In the genomic region with DNA sequence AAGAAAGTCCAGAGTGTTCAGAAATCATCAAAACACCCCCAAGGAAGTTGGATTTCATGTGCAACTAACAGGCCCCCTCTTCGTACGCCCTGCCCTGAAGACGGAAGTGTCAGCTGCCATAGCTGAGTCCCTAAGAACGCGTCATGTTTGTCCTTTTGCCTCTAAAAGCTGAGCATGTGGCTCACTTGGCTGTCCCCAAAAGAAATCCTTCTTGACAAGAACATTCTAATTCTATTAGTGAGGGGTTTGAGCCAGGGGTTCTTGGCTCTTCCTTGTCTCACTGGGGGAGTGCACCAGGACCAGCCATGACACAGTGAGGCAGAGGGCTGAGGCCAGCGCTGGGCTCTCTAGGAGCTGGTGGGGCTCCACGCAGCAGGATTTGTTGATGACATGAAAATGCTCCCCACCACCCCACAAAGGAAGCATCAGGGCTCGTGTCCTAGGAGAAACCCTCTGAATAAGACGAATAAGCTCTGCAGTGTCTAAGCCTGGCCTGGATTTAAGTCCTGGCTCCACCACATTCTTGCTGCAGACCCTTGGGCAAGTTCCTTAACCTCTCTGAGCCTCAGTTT, we compare ENCODE assay signal across 17 cellular contexts. TPM values are rescaled to one million over a fixed set of nuclear protein-coding genes. Genes with fewer than 3 reads are reported as not detected.
DNase-seq lines count a peak whose midpoint lies in the region; ATAC-seq and TF ChIP-seq lines count a peak whose summit lies in the region.
"Had no signal": no experiment of that assay in that cellular context is flagged by ENCODE, and none has a peak within 500 bp of the region (broad histone marks: within the 10 kb centered on the region; RNA-seq: fewer than 3 reads in every experiment).

No MANE protein-coding gene starts in this region.

- H3F3A ChIP-seq in DOHH2 (ENCODE audit: control insufficient read depth, insufficient read depth) (peaks cover 15% of the 10 kb centered on the region), SU-DHL-6 (ENCODE audit: insufficient read depth) (peaks cover 16% of the 10 kb centered on the region)

- no peak for TF ChIP-seq POLR2A in suprapubic skin (IDR thresholded peaks at IDR 0.05)

- H3K9me2 ChIP-seq in DOHH2 (replicated peaks; ENCODE audit: control insufficient read depth, low read length) (no peaks in the 10 kb centered on the region), SU-DHL-6 (replicated peaks; ENCODE audit: insufficient read depth, low read length) (no peaks in the 10 kb centered on the region)

- WGBS in suprapubic skin = 80% methylated on average over 8 of the region's 9 CpGs

- POLR2A ChIA-PET in GM10248 (lab: Yijun Ruan, JAX) = no interaction called here

- peaks cover 11% of the 10 kb centered on the region; the same call in 1 of the 2 replicates for H3K9me3 ChIP-seq in DOHH2 (ENCODE audit: control insufficient read depth, insufficient read depth, low read length)
- H3K9me3 ChIP-seq in SU-DHL-6 (ENCODE audit: insufficient read depth, low read length) = no peaks in the 10 kb centered on the region
- H3K9me3 ChIP-seq in suprapubic skin = no peaks in the 10 kb centered on the region
- H3K9me3 ChIP-seq: SJCRH30 had no signal

- TF ChIP-seq CTCF in DOHH2 (IDR thresholded peaks at IDR 0.05; ENCODE audit: low read depth, low read length, poor library complexity, severe bottlenecking) (no peak), SU-DHL-6 (IDR thresholded peaks at IDR 0.05; ENCODE audit: insufficient read depth, low read length, poor library complexity, severe bottlenecking) (no peak), suprapubic skin (IDR thresholded peaks at IDR 0.05) (no peak), GM10248 (IDR thresholded peaks at IDR 0.05; ENCODE audit: control extremely low read depth, extremely low read depth, low read depth, missing control alignments) (no peak), GM20000 (IDR thresholded peaks at IDR 0.05; ENCODE audit: extremely low read depth, missing control alignments) (no peak)

- H3K36me3 ChIP-seq in DOHH2 (ENCODE audit: control insufficient read depth, low read length) (peaks cover 3% of the 10 kb centered on the region; the same call in 1 of the 2 replicates), SU-DHL-6 (ENCODE audit: low read length) (no peaks in the 10 kb centered on the region), suprapubic skin (no peaks in the 10 kb centered on the region)
- H3K36me3 ChIP-seq: SJCRH30 had no signal

- CTCF ChIA-PET in GM10248 (lab: Yijun Ruan, JAX) = interaction anchor here (1.3 to 2.0 kb wide), 2 partner anchors 23 to 759 kb away, joined by 4 to 5 read pairs; no protein-coding TSS in a partner anchor

- DNase-seq in mesenteric fat pad (ENCODE audit: low spot score) (peak; percentile 43), suprapubic skin (ENCODE audit: low spot score in 2 of 2) (peak; percentile 46 to 71), GM10248 (ENCODE audit: extremely low spot score) (no peak), GM20000 (ENCODE audit: low spot score) (no peak)
- DNase-seq: DMS79 treated with DMSO at 0.1 percent for 48 hours, MM.1S, NCI-H1092, NCI-H1436 treated with DMSO at 0.1 percent for 48 hours, NCI-H2029 treated with DMSO at 0.1 percent for 48 hours, NCI-H2171, SJCRH30 had no signal

- peaks cover 16% of the 10 kb centered on the region for H3K79me2 ChIP-seq in DOHH2 (ENCODE audit: control insufficient read depth, low read length)
- no peaks in the 10 kb centered on the region for H3K79me2 ChIP-seq in SU-DHL-6 (ENCODE audit: insufficient read depth, low read length)

- H3K27ac ChIP-seq in DOHH2 (ENCODE audit: low read depth, low read length) (peak overlapping the region; percentile 95), SU-DHL-6 (ENCODE audit: low read depth, low read length) (peak overlapping the region; percentile 75), suprapubic skin (peak overlapping the region; percentile 26)
- H3K27ac ChIP-seq: C4-2B, SJCRH30 had no signal

- TF ChIP-seq EP300 in suprapubic skin (IDR thresholded peaks at IDR 0.05) = no peak

- no peaks in the 10 kb centered on the region for H4K20me1 ChIP-seq in DOHH2 (ENCODE audit: control insufficient read depth, insufficient read depth, low read depth, low read length)
- no peaks in the 10 kb centered on the region for H4K20me1 ChIP-seq in SU-DHL-6 (ENCODE audit: low read depth, low read length)

- H3K27me3 ChIP-seq in DOHH2 (ENCODE audit: control insufficient read depth, low read length) (no peaks in the 10 kb centered on the region), SU-DHL-6 (ENCODE audit: low read length) (no peaks in the 10 kb centered on the region), suprapubic skin (no peaks in the 10 kb centered on the region)

- H3K4me2 ChIP-seq in DOHH2 (ENCODE audit: low read length) (peak overlapping the region; percentile 95), SU-DHL-6 (ENCODE audit: low read depth, low read length, poor library complexity, severe bottlenecking) (peak overlapping the region; percentile 35)

- peak overlapping the region; percentile 71 for H3K4me3 ChIP-seq in DOHH2 (ENCODE audit: low read length)
- H3K4me3 ChIP-seq in SU-DHL-6 (ENCODE audit: insufficient read depth, low read length, poor library complexity, severe bottlenecking) = no peak overlapping the region
- H3K4me3 ChIP-seq in suprapubic skin = no peak overlapping the region
- H3K4me3 ChIP-seq: SJCRH30 had no signal

- H3K9ac ChIP-seq in SU-DHL-6 (ENCODE audit: low read length) = peak overlapping the region; percentile 38

- peak overlapping the region; percentile 15 for H2AFZ ChIP-seq in SU-DHL-6 (ENCODE audit: low read depth, low read length, severe bottlenecking)

- ATAC-seq in GM18861 (IDR thresholded peaks at IDR 0.05; ENCODE audit: unreplicated experiment) = no peak

- peaks cover 100% of the 10 kb centered on the region for H3K4me1 ChIP-seq in DOHH2 (ENCODE audit: control insufficient read depth, low read length)
- H3K4me1 ChIP-seq in suprapubic skin = peaks cover 32% of the 10 kb centered on the region
- H3K4me1 ChIP-seq: SJCRH30 had no signal

RNA-seq across cellular contexts. Expression of a gene that starts 20.0 kb away (rescaled TPM):
- not detected for total RNA-seq in mesenteric fat pad
- not detected for total RNA-seq in suprapubic skin
- total RNA-seq: H1, LHCN-M2, SJCRH30 had no signal

RNA-seq across cellular contexts. Expression of a gene that starts 41.4 kb away (rescaled TPM):
- total RNA-seq in mesenteric fat pad = 18.0 TPM
- total RNA-seq in suprapubic skin = 10 to 100 TPM; 31.2 to 45.1 (median 37.2) TPM

RNA-seq across cellular contexts. Expression of a gene that starts 43.2 kb away (rescaled TPM):
- total RNA-seq in mesenteric fat pad (0.16 TPM), suprapubic skin (10 to 100 TPM; 19.2 to 39.2 (median 28.2) TPM)
- total RNA-seq: LHCN-M2 had no signal

Comparison
In these comparisons a context has a peak if more than half of its experiments do, and no peak if none do; other contexts are left out.
1. H3K27ac ChIP-seq: peak in every context shown above with its lines; median percentile 95 in DOHH2; 75 in SU-DHL-6; 26 in suprapubic skin.
2. DNase-seq: peak in mesenteric fat pad (single experiment) and suprapubic skin (2 of 2); none in GM10248 (single experiment) and GM20000 (single experiment).
3. RNA of a gene that starts 43.2 kb away (total RNA-seq): 19.2 to 39.2 TPM in suprapubic skin; 0.16 TPM in mesenteric fat pad (single experiment); every median in the first group is over 10 times any median in the second.